ENCODE assay signal across 18 cellular contexts in the genomic region with DNA sequence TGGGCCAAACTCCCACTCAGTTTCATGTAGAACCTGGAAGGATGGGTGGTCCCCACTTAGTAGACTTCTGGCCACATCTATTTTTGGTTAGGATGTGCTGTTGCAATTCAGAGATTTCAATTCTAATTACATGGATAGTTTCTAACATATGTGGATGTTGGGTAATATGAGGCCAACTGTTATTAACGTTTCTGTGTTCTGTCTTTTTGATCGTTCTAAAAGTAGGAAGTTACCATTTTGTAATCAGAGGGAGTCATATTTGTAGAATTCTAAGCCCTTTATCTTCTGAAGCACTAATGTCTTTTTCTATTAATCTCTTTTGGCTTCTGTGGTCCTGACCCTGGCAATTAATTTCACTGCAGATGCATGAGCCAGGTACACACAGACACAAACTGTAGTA.
DNase-seq lines count a peak whose midpoint lies in the region; TF ChIP-seq lines count a peak whose summit lies in the region.
"Had no signal": no experiment of that assay in that cellular context is flagged by ENCODE, and none has a peak within 500 bp of the region (broad histone marks: within the 10 kb centered on the region; RNA-seq: fewer than 3 reads in every experiment).

No MANE protein-coding gene starts in this region.

- DNase-seq in CD1c-positive myeloid dendritic cell (ENCODE audit: extremely low spot score) (peak; percentile 22), MV-4-11 (lab: John Stamatoyannopoulos, UW) (peak; percentile 96), SIG-M5 treated with dmso at 0.1 percent for 504 hours (lab: John Stamatoyannopoulos, UW; ENCODE audit: unreplicated experiment) (peak; percentile 98), fibroblast of villous mesenchyme (ENCODE audit: low read depth) (peak; percentile 83), vagina (ENCODE audit: extremely low spot score in 2 of 2) (no peak), HT-29 (ENCODE audit: low spot score) (no peak), DMS79 treated with DMSO at 0.1 percent for 48 hours (lab: John Stamatoyannopoulos, UW) (no peak), medulla oblongata (ENCODE audit: extremely low spot score) (no peak)
- DNase-seq: GDM1, MM.1S, NCI-H1436, NCI-H2029, NCI-H2171, NCI-H748 treated with DMSO at 0.1 percent for 48 hours, SHP77 had no signal

- no peak for TF ChIP-seq CTCF in fibroblast of villous mesenchyme (IDR thresholded peaks at IDR 0.05; ENCODE audit: insufficient read depth, low read depth, low read length)
- no peak for TF ChIP-seq CTCF in vagina (IDR thresholded peaks at IDR 0.05)

- H3K4me1 ChIP-seq in vagina = peaks cover 13% of the 10 kb centered on the region

- H3K36me3 ChIP-seq in vagina = no peaks in the 10 kb centered on the region
- H3K36me3 ChIP-seq: BLaER1 treated with 17β-estradiol and CSF1 and Interleukin-3, amounts not matched to agents 10 nM and 100 nM had no signal

- H3K4me3 ChIP-seq in fibroblast of villous mesenchyme (ENCODE audit: low read depth, low read length) (no peak overlapping the region), vagina (no peak overlapping the region)
- H3K4me3 ChIP-seq: BLaER1 treated with 17β-estradiol and CSF1 and Interleukin-3, amounts not matched to agents 10 nM and 100 nM; GM12878 had no signal

- H3K27me3 ChIP-seq in vagina = no peaks in the 10 kb centered on the region
- H3K27me3 ChIP-seq: BLaER1 treated with 17β-estradiol and CSF1 and Interleukin-3, amounts not matched to agents 10 nM and 100 nM had no signal

- intact Hi-C loops in vagina (cut with DNase I) = no loop called here

- TF ChIP-seq POLR2A in vagina (IDR thresholded peaks at IDR 0.05) = no peak

- H3K27ac ChIP-seq in vagina = no peak overlapping the region
- H3K27ac ChIP-seq: KMS-11 had no signal

- H3K9me3 ChIP-seq in vagina = no peaks in the 10 kb centered on the region
- H3K9me3 ChIP-seq: BLaER1 treated with 17β-estradiol and CSF1 and Interleukin-3, amounts not matched to agents 10 nM and 100 nM had no signal

Comparison
In these comparisons a context has a peak if more than half of its experiments do, and no peak if none do; other contexts are left out.
1. DNase-seq: peak in CD1c-positive myeloid dendritic cell (single experiment), MV-4-11 (single experiment), SIG-M5 treated with dmso at 0.1 percent for 504 hours (single experiment) and fibroblast of villous mesenchyme (single experiment); none in vagina (0 of 2), HT-29 (single experiment), DMS79 treated with DMSO at 0.1 percent for 48 hours (single experiment) and medulla oblongata (single experiment).